In the genomic region with DNA sequence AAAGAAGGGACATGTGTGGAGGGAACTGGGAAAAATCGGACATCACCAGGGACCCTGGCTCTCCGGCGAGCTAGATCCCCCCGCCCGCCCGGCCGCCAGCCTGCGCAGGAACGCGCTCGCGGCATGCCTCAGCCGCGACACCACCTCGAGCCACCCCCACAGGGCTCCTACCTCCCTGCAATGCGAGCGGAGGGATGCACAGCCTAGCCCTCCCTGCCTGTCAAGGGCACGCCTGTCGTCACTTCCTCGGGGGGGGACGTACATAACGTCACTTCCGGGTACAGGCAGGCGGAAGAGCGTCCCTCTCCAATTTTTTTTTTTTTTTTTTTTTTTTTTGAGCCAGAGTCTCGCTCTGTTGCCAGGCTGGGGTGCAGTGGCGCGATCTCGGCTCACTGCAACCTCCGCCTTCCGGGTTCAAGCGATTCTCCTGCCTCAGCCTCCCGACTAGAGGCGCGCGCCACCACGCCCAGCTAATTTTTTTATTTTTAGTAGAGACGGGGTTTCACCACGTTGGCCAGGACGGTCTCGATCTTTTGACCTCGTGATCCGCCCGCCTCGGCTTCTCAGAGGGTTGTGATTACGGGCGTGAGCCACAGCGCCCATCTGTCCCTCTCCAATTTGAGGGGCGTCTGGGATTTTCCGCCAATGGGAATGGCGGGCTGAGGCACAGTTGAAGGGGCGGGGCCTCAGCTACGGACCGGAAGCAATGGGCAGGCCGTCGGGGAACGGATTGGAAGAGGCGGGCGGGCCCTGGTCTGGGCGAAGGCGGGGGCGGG, we compare ENCODE assay signal across 8 cellular contexts. TPM values are rescaled to one million over a fixed set of nuclear protein-coding genes. Genes with fewer than 3 reads are reported as not detected.
DNase-seq lines count a peak whose midpoint lies in the region; ATAC-seq and TF ChIP-seq lines count a peak whose summit lies in the region.

A gene with protein sequence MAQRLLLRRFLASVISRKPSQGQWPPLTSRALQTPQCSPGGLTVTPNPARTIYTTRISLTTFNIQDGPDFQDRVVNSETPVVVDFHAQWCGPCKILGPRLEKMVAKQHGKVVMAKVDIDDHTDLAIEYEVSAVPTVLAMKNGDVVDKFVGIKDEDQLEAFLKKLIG (minus strand): TSS at position 248 of the 776 bp plus-strand sequence. CDS start 803 bp downstream, outside the sequence.

- peak within 1 kb of the TSS; percentile 91 to 92 for H3K27ac Mint-ChIP-seq in T-cell
- H3K27ac Mint-ChIP-seq in type B pancreatic cell = peak within 1 kb of the TSS; percentile 96

- H3K9me3 Mint-ChIP-seq in T-cell (no peaks in the 10 kb centered on the region), type B pancreatic cell (no peaks in the 10 kb centered on the region)

- H3K4me1 Mint-ChIP-seq in T-cell (peaks cover 13 to 25% (median 23%) of the 10 kb centered on the region in 3 donors), type B pancreatic cell (ENCODE audit: unreplicated experiment) (peaks cover 8% of the 10 kb centered on the region)

- no peaks in the 10 kb centered on the region for H3K27me3 ChIP-seq in cardiac muscle cell

- POLR2A ChIA-PET in T-cell (lab: Charles Lee) = interaction anchor here (0.6 to 1.0 kb wide), 4 partner anchors 76 to 208 kb away, joined by 3 to 7 read pairs (median 3); no protein-coding TSS in a partner anchor

- TF ChIP-seq CTCF in GM12865 (IDR thresholded peaks at IDR 0.05; ENCODE audit: insufficient read depth, low read depth, low read length, missing control alignments) (no peak), cardiac muscle cell (IDR thresholded peaks at IDR 0.05; ENCODE audit: low read depth, low read length) (no peak), type B pancreatic cell (conservative IDR thresholded peaks at IDR 0.05) (no peak)

- H3K9me3 ChIP-seq in cardiac muscle cell (ENCODE audit: low read depth) = no peaks in the 10 kb centered on the region

- DNase-seq in GM12865 (ENCODE audit: low read depth) (peak; percentile 98), NCI-H1436 treated with DMSO at 0.1 percent for 48 hours (lab: John Stamatoyannopoulos, UW) (peak; percentile 84), T-cell (peak; percentile 87 to 98 (median 97)), cardiac muscle cell (ENCODE audit: low read depth in 1 of 2, low spot score in 1 of 2) (peak; percentile 98 to 99), pons (ENCODE audit: low spot score) (peak; percentile 95), type B pancreatic cell (ENCODE audit: extremely low spot score, unreplicated experiment) (peak; percentile 94)

- peaks cover 9% of the 10 kb centered on the region for H3K36me3 ChIP-seq in cardiac muscle cell

- peaks cover 5% of the 10 kb centered on the region for H3K4me1 ChIP-seq in cardiac muscle cell (ENCODE audit: low read depth)

- peak within 1 kb of the TSS; percentile 81 for H3K27ac ChIP-seq in adipose tissue (ENCODE audit: low read depth, low read length)
- peak within 1 kb of the TSS; percentile 98 for H3K27ac ChIP-seq in cardiac muscle cell

- peaks cover 7% of the 10 kb centered on the region for H3K36me3 Mint-ChIP-seq in T-cell
- H3K36me3 Mint-ChIP-seq in type B pancreatic cell = peaks cover 15% of the 10 kb centered on the region

- ATAC-seq in HG02798 (IDR thresholded peaks at IDR 0.05; ENCODE audit: poor library complexity, unreplicated experiment) (peak; percentile 91), T-cell (replicated peaks in 1 of 4) (peak; percentile 84 to 88 (median 85))

- H3K4me3 ChIP-seq in GM12865 (ENCODE audit: low read depth, low read length) = peak within 1 kb of the TSS; percentile 81
- H3K4me3 ChIP-seq in cardiac muscle cell = peak within 1 kb of the TSS; percentile 65

- H3K4me3 Mint-ChIP-seq in T-cell (peak within 1 kb of the TSS; percentile 86 to 97 (median 89)), type B pancreatic cell (peak within 1 kb of the TSS; percentile 99)

- CTCF ChIA-PET in T-cell (lab: Charles Lee) = interaction anchor here (0.5 to 1.0 kb wide), 6 partner anchors 10 to 717 kb away, joined by 3 to 4 read pairs (median 4); no protein-coding TSS in a partner anchor

- H3K27me3 Mint-ChIP-seq in T-cell (no peaks in the 10 kb centered on the region), type B pancreatic cell (no peaks in the 10 kb centered on the region)

- WGBS in adipose tissue, 3 donors = 0 to 1% (median 1%) methylated on average over 60 to 62 of the region's 62 CpGs

RNA-seq across cellular contexts. Expression of the gene that starts here (rescaled TPM):
- total RNA-seq in T-cell (10 to 100 TPM; 36.9 to 47.6 (median 45.4) TPM), cardiac muscle cell (54.5 and 83.1 TPM in 2 replicates), type B pancreatic cell (ENCODE audit: low replicate concordance) (73.4 and 77.2 TPM in 2 replicates)
- polyA plus RNA-seq in adipose tissue (100 to 1,000 TPM in 2 of 3 donors, 10 to 100 TPM in 1; 59.1 to 125 (median 124) TPM), cardiac muscle cell (143 and 193 TPM in 2 replicates)

Comparison
In these comparisons a context has a peak if more than half of its experiments do, and no peak if none do; other contexts are left out.
1. Peak in every context shown above with its lines: DNase-seq, ATAC-seq, H3K4me3 ChIP-seq and H3K27ac ChIP-seq.